Comparison of ENCODE assay signal across 1 cellular context in genomic region chr4:142566780-142567179, GRCh38.
TF ChIP-seq lines count a peak whose summit lies in the region.

No MANE protein-coding gene starts in this region.

TF ChIP-seq in HepG2, 621 proteins besides CTCF, POLR2A, EP300 and RAD21 (continued from another document):
- TF ChIP-seq ZBTB39 (CRISPR knock-in tag; IDR thresholded peaks at IDR 0.05) (no peak), RAD51 (IDR thresholded peaks at IDR 0.05; ENCODE audit: borderline replicate concordance) (peak; percentile 60; the same call in 1 of the 2 replicates), ZNF235 (CRISPR knock-in tag; IDR thresholded peaks at IDR 0.05; ENCODE audit: borderline replicate concordance) (no peak)
TF ChIP-seq in HepG2: peak in this region for 2.
